20 cellular contexts compared by ENCODE assay signal in genomic region chr12:121121805-121122204, GRCh38. TPM values are rescaled to one million over a fixed set of nuclear protein-coding genes. Genes with fewer than 3 reads are reported as not detected.
A peak's percentile ranks its signal among the peaks of the same experiment; 100 is the strongest.
DNase-seq lines count a peak whose midpoint lies in the region; ATAC-seq lines count a peak whose summit lies in the region.
"Had no signal": no experiment of that assay in that cellular context is flagged by ENCODE, and none has a peak within 500 bp of the region (broad histone marks: within the 10 kb centered on the region; RNA-seq: fewer than 3 reads in every experiment).

No MANE protein-coding gene starts in this region.

- H3K27ac ChIP-seq in BLaER1 (no peak overlapping the region), SJSA1 (peak overlapping the region; percentile 61)
- H3K27ac ChIP-seq: A549, C4-2B, GM23248 had no signal

- DNase-seq in SJSA1 (ENCODE audit: low read depth in 1 of 2, low spot score in 2 of 2) (no peak), kidney tubule cell (ENCODE audit: low spot score) (peak; percentile 62), NAMALWA (ENCODE audit: low spot score) (no peak)
- no peak for DNase-seq in stimulated activated naive CD8-positive, alpha-beta T cell treated with anti-CD3 and anti-CD28 coated beads, Interleukin-15, Interleukin-2, amounts not matched to agents 100 U/mL and 50 U/mL, for 24 hours
- no peak for DNase-seq in stimulated activated CD4-positive, alpha-beta T cell treated with anti-CD3 and anti-CD28 coated beads, Interleukin-15, amount 100 ng/mL, for 24 hours
- DNase-seq: 8988T; ACHN; AML-193; BE2C; Caco-2; CD4-positive, CD25-positive, alpha-beta regulatory T cell; CD8-positive, alpha-beta T cell; DMS153; DND-41; GM23248; H7; HCEC 1CT had no signal

- no peaks in the 10 kb centered on the region for H4K20me1 ChIP-seq in BLaER1

- no peak overlapping the region for H3K9ac ChIP-seq in BLaER1
- H3K9ac ChIP-seq: GM23248 had no signal

- peaks cover 40% of the 10 kb centered on the region for H3K4me1 ChIP-seq in BLaER1
- H3K4me1 ChIP-seq in SJSA1 (replicated peaks) = peaks cover 37% of the 10 kb centered on the region
- H3K4me1 ChIP-seq: BE2C had no signal

- no peak for ATAC-seq in stimulated activated naive CD8-positive, alpha-beta T cell treated with anti-CD3 and anti-CD28 coated beads, Interleukin-15, Interleukin-2, amounts not matched to agents 100 U/mL and 50 U/mL, for 24 hours
- ATAC-seq: A549; CD8-positive, alpha-beta T cell had no signal

- H3K27me3 ChIP-seq in BLaER1 (no peaks in the 10 kb centered on the region), SJSA1 (replicated peaks) (no peaks in the 10 kb centered on the region)
- H3K27me3 ChIP-seq: BE2C had no signal

- H3K36me3 ChIP-seq in BLaER1 (no peaks in the 10 kb centered on the region; the same call in 1 of the 2 replicates), SJSA1 (no peaks in the 10 kb centered on the region)
- H3K36me3 ChIP-seq: BE2C had no signal

- H3K9me3 ChIP-seq in BLaER1 = no peaks in the 10 kb centered on the region
- 0 out of 2 replicates have a peak, but pooled peaks cover 2% of the 10 kb centered on the region for H3K9me3 ChIP-seq in SJSA1 (replicated peaks)
- H3K9me3 ChIP-seq: A549, BE2C, Caco-2 had no signal

- H3K4me2 ChIP-seq in BLaER1 = peak overlapping the region; percentile 43; the same call in 1 of the 2 replicates
- H3K4me2 ChIP-seq: A549 had no signal

- H3K4me3 ChIP-seq in BLaER1 (no peak overlapping the region), SJSA1 (no peak overlapping the region)
- H3K4me3 ChIP-seq: A549, GM23248 had no signal

RNA-seq across cellular contexts. Expression of gene P2RX7, which starts 10.9 kb away (rescaled TPM):
- 2.2 and 3.1 TPM in 2 replicates for total RNA-seq in SJSA1 (2014; rRNA removed; shearing (Covaris generic))
- total RNA-seq: Caco-2, H7 had no signal
